Comparison of ENCODE assay signal across 23 cellular contexts in genomic region chr4:113953888-113954287, GRCh38.
"Had no signal": no experiment of that assay in that cellular context is flagged by ENCODE, and none has a peak within 500 bp of the region (broad histone marks: within the 10 kb centered on the region; RNA-seq: fewer than 3 reads in every experiment).

No MANE protein-coding gene starts in this region.

- H3K9me3 Mint-ChIP-seq: naive thymus-derived CD4-positive, alpha-beta T cell; natural killer cell treated with Interleukin-12 subunit alpha and Interleukin-12 subunit beta and Interleukin-15 and Interleukin-18, amount 100 ng/mL, for 72 hours; stimulated activated naive B cell treated with anti-CD40 and anti-IgM and Interleukin-4, amounts not matched to agents 10 μg/mL and 1 μg/mL and 100 μg/mL, for 72 hours had no signal

- H3K27ac Mint-ChIP-seq: naive thymus-derived CD4-positive, alpha-beta T cell; natural killer cell treated with Interleukin-12 subunit alpha and Interleukin-12 subunit beta and Interleukin-15 and Interleukin-18, amount 100 ng/mL, for 72 hours; progenitor cell of endocrine pancreas; stimulated activated naive B cell treated with anti-CD40 and anti-IgM and Interleukin-4, amounts not matched to agents 10 μg/mL and 1 μg/mL and 100 μg/mL, for 72 hours had no signal

- ATAC-seq: mucosa of descending colon; naive thymus-derived CD4-positive, alpha-beta T cell; natural killer cell treated with Interleukin-12 subunit alpha and Interleukin-12 subunit beta and Interleukin-15 and Interleukin-18, amount 100 ng/mL, for 72 hours; right lobe of liver; stimulated activated naive B cell treated with anti-CD40 and anti-IgM and Interleukin-4, amounts not matched to agents 10 μg/mL and 1 μg/mL and 100 μg/mL, for 72 hours; stimulated activated naive CD8-positive, alpha-beta T cell treated with anti-CD3 and anti-CD28 coated beads, Interleukin-15, Interleukin-2, amounts not matched to agents 100 U/mL and 50 U/mL, for 24 hours had no signal

- H3K27me3 ChIP-seq: right atrium auricular region, right lobe of liver, stomach, testis, thyroid gland, transverse colon, upper lobe of left lung, vagina had no signal

- H3K36me3 Mint-ChIP-seq: naive thymus-derived CD4-positive, alpha-beta T cell; natural killer cell treated with Interleukin-12 subunit alpha and Interleukin-12 subunit beta and Interleukin-15 and Interleukin-18, amount 100 ng/mL, for 72 hours; stimulated activated naive B cell treated with anti-CD40 and anti-IgM and Interleukin-4, amounts not matched to agents 10 μg/mL and 1 μg/mL and 100 μg/mL, for 72 hours had no signal

- H3K9me3 ChIP-seq: left ventricle myocardium inferior, mucosa of descending colon, right atrium auricular region, right lobe of liver, stomach, testis, thyroid gland, transverse colon, upper lobe of left lung, vagina had no signal

- H3K36me3 ChIP-seq: left ventricle myocardium inferior, right atrium auricular region, right lobe of liver, stomach, thyroid gland, transverse colon, upper lobe of left lung, vagina had no signal

- H3K27ac ChIP-seq: left ventricle myocardium inferior, right atrium auricular region, right lobe of liver, stomach, testis, thyroid gland, transverse colon, upper lobe of left lung, vagina had no signal

- H3K4me1 ChIP-seq: right lobe of liver, testis, thyroid gland had no signal

- FAIRE-seq: keratinocyte had no signal

- DNase-seq: hippocampal formation; left ventricle myocardium inferior; mesendoderm; midbrain; mucosa of descending colon; naive thymus-derived CD4-positive, alpha-beta T cell; right lobe of liver; stimulated activated CD4-positive, alpha-beta T cell treated with anti-CD3 and anti-CD28 coated beads, Interleukin-1b, Interleukin-23, amount 100 ng/mL, for 48 hours; stimulated activated CD4-positive, alpha-beta T cell treated with anti-CD3 and anti-CD28 coated beads, Interleukin-2, amount 100 ng/mL, for 48 hours; stimulated activated naive B cell treated with anti-CD40 and anti-IgM and Interleukin-4, amounts not matched to agents 10 μg/mL and 1 μg/mL and 100 μg/mL, for 72 hours; stimulated activated naive CD8-positive, alpha-beta T cell treated with anti-CD3 and anti-CD28 coated beads, Interleukin-15, Interleukin-2, amounts not matched to agents 100 U/mL and 50 U/mL, for 24 hours; stomach; testis; thyroid gland; transverse colon; upper lobe of left lung had no signal

- H3K4me3 ChIP-seq: left ventricle myocardium inferior, lung, mucosa of descending colon, right atrium auricular region, right lobe of liver, smooth muscle cell, stomach, testis, thyroid gland, transverse colon, upper lobe of left lung, vagina had no signal

- H3K4me3 Mint-ChIP-seq: naive thymus-derived CD4-positive, alpha-beta T cell; natural killer cell treated with Interleukin-12 subunit alpha and Interleukin-12 subunit beta and Interleukin-15 and Interleukin-18, amount 100 ng/mL, for 72 hours; stimulated activated naive B cell treated with anti-CD40 and anti-IgM and Interleukin-4, amounts not matched to agents 10 μg/mL and 1 μg/mL and 100 μg/mL, for 72 hours had no signal
